22 cellular contexts compared by ENCODE assay signal in genomic region chr11:89452780-89453179, GRCh38. TPM values are rescaled to one million over a fixed set of nuclear protein-coding genes. Genes with fewer than 3 reads are reported as not detected.
"Had no signal": no experiment of that assay in that cellular context is flagged by ENCODE, and none has a peak within 500 bp of the region (broad histone marks: within the 10 kb centered on the region; RNA-seq: fewer than 3 reads in every experiment).

No MANE protein-coding gene starts in this region.

- DNase-seq: cerebellar nuclear complex; effector memory CD8-positive, alpha-beta T cell; erythroblast; immature natural killer cell; left cardiac atrium; left ventricle myocardium inferior; lower lobe of right lung; midbrain; nucleus accumbens; pancreas; stimulated activated CD4-positive, alpha-beta T cell treated with anti-CD3 and anti-CD28 coated beads, Interleukin-2, amount 100 ng/mL, for 24 hours; stimulated activated CD4-positive, alpha-beta T cell treated with anti-CD3 and anti-CD28 coated beads, Interleukin-4, amount 100 ng/mL, for 4 hours; stimulated activated naive B cell treated with anti-CD40 and anti-IgM and Interleukin-4, amounts not matched to agents 10 μg/mL and 1 μg/mL and 100 μg/mL, for 72 hours; stimulated activated naive CD8-positive, alpha-beta T cell treated with anti-CD3 and anti-CD28 coated beads, Interleukin-15, amount 100 ng/mL, for 72 hours; upper lobe of left lung; uterus had no signal

- H3K4me3 ChIP-seq: gastroesophageal sphincter, left ventricle myocardium inferior, lower lobe of right lung, neural progenitor cell, pancreas, prostate gland, skin epidermis, upper lobe of left lung, uterus had no signal

- ATAC-seq: effector memory CD8-positive, alpha-beta T cell; gastroesophageal sphincter; left cardiac atrium; lower lobe of right lung; natural killer cell treated with Interleukin-12 subunit alpha and Interleukin-12 subunit beta and Interleukin-15 and Interleukin-18, amount 100 ng/mL, for 72 hours; pancreas; sciatic nerve; stimulated activated naive B cell treated with anti-CD40 and anti-IgM and Interleukin-4, amounts not matched to agents 10 μg/mL and 1 μg/mL and 100 μg/mL, for 72 hours; stimulated activated naive CD8-positive, alpha-beta T cell treated with anti-CD3 and anti-CD28 coated beads, Interleukin-15, amount 100 ng/mL, for 72 hours had no signal

RNA-seq across cellular contexts. Expression of gene NOX4, which starts 38.4 kb away (rescaled TPM):
- total RNA-seq: natural killer cell treated with Interleukin-12 subunit alpha and Interleukin-12 subunit beta and Interleukin-15 and Interleukin-18, amount 100 ng/mL, for 72 hours had no signal
